Comparison of ENCODE assay signal across 11 cellular contexts in the genomic region with DNA sequence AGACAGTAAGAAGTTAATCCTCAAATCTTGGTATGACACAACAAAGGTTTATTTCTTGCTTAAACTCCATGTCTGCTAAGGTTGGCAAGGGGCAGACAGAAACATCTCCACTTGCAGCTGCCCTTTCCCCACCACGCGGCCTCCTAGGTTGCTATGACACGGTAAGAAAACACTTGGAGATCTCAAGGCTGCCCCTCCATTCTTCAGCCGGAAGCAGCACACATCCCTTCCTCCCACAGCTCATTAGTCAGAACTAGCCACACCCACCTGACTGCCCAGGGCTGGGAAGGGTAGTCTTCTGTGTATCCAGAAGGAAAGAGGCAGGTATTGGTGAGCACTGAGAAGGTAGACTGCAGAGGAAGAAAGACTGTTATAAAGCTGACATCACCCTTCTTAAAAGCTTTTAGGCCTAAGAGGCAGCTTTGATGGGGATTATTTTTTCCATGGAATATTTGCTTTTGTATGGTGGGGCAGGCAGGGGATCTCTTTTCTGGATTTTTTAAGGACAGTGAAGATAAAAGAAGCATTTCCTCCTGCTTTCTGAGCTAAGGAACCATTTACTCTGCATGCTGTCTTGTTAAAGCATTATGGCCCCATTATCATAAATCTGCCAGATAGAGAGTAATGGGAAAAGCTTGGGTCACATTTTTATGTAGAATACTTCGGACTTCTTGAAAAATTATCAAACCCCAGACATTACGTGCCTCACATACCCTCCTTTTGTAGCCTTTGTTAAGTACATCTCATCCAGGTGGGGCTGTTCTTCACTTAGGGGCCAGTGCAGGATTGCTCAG. TPM values are rescaled to one million over a fixed set of nuclear protein-coding genes. Genes with fewer than 3 reads are reported as not detected.
A peak's percentile ranks its signal among the peaks of the same experiment; 100 is the strongest.
DNase-seq lines count a peak whose midpoint lies in the region; ATAC-seq and TF ChIP-seq lines count a peak whose summit lies in the region.
"Had no signal": no experiment of that assay in that cellular context is flagged by ENCODE, and none has a peak within 500 bp of the region (broad histone marks: within the 10 kb centered on the region; RNA-seq: fewer than 3 reads in every experiment).

No MANE protein-coding gene starts in this region.

- no peak overlapping the region for H3K27ac ChIP-seq in epithelial cell of prostate
- H3K27ac ChIP-seq in neural progenitor cell: no peak overlapping the region

- no peaks in the 10 kb centered on the region for H3K4me1 ChIP-seq in neural progenitor cell

- POLR2A ChIA-PET in T-cell (lab: Charles Lee): no interaction called here

- H4K20me1 ChIP-seq in neural progenitor cell (ENCODE audit: low read depth): no peaks in the 10 kb centered on the region

- peak overlapping the region; percentile 75 for H3K27ac Mint-ChIP-seq in neural progenitor cell
- H3K27ac Mint-ChIP-seq in T-cell: no peak overlapping the region
- H3K27ac Mint-ChIP-seq in chondrocyte (ENCODE audit: unreplicated experiment): no peak overlapping the region
- H3K27ac Mint-ChIP-seq: activated naive CD4-positive, alpha-beta T cell treated with anti-CD3 and anti-CD28 coated beads for 36 hours had no signal

- H3K9me3 Mint-ChIP-seq in neural progenitor cell (peaks cover 14% of the 10 kb centered on the region), T-cell (peaks cover 0 to 7% (median 3%) of the 10 kb centered on the region in 3 donors), chondrocyte (ENCODE audit: low read depth) (peaks cover 8% of the 10 kb centered on the region)
- H3K9me3 Mint-ChIP-seq: activated naive CD4-positive, alpha-beta T cell treated with anti-CD3 and anti-CD28 coated beads for 36 hours had no signal

- CTCF ChIA-PET in T-cell (lab: Charles Lee): no interaction called here

- no peak overlapping the region for H3K4me3 ChIP-seq in neural progenitor cell

- ATAC-seq in T-cell (replicated peaks in 1 of 4): no peak
- ATAC-seq in HG03432 (IDR thresholded peaks at IDR 0.05; ENCODE audit: unreplicated experiment): no peak
- ATAC-seq: Right ventricle myocardium inferior had no signal

- TF ChIP-seq CTCF in neural progenitor cell (IDR thresholded peaks at IDR 0.05): no peak
- no peak for TF ChIP-seq CTCF in chondrocyte (IDR thresholded peaks at IDR 0.05)

- no peak overlapping the region for H3K9ac ChIP-seq in neural progenitor cell

- no peaks in the 10 kb centered on the region for H3K79me2 ChIP-seq in neural progenitor cell (ENCODE audit: low read depth)

- H3K36me3 Mint-ChIP-seq in neural progenitor cell: no peaks in the 10 kb centered on the region
- no peaks in the 10 kb centered on the region for H3K36me3 Mint-ChIP-seq in T-cell
- peaks cover 25% of the 10 kb centered on the region for H3K36me3 Mint-ChIP-seq in chondrocyte (ENCODE audit: low read depth)

- no peak overlapping the region for H3K4me3 Mint-ChIP-seq in neural progenitor cell
- no peak overlapping the region for H3K4me3 Mint-ChIP-seq in T-cell
- no peak overlapping the region for H3K4me3 Mint-ChIP-seq in chondrocyte (ENCODE audit: unreplicated experiment)
- H3K4me3 Mint-ChIP-seq: activated naive CD4-positive, alpha-beta T cell treated with anti-CD3 and anti-CD28 coated beads for 36 hours had no signal

- no peak overlapping the region for H3K4me2 ChIP-seq in neural progenitor cell

- H3K4me1 Mint-ChIP-seq in neural progenitor cell (peaks cover 16% of the 10 kb centered on the region), T-cell (no peaks in the 10 kb centered on the region), chondrocyte (ENCODE audit: low read depth) (peaks cover 4% of the 10 kb centered on the region)

- no peaks in the 10 kb centered on the region for H3K36me3 ChIP-seq in neural progenitor cell

- peak; percentile 8 for DNase-seq in H4 (ENCODE audit: low spot score)
- DNase-seq in NCI-H82 (lab: John Stamatoyannopoulos, UW): peak; percentile 57
- peak; percentile 8 for DNase-seq in epithelial cell of prostate (ENCODE audit: low read depth, low spot score)
- DNase-seq in neural progenitor cell (ENCODE audit: low spot score): peak; percentile 26
- no peak for DNase-seq in T-cell
- DNase-seq in COLO668 (lab: John Stamatoyannopoulos, UW; ENCODE audit: unreplicated experiment): no peak
- DNase-seq in chondrocyte (ENCODE audit: low spot score): no peak
- DNase-seq: activated naive CD4-positive, alpha-beta T cell treated with anti-CD3 and anti-CD28 coated beads for 36 hours; NCI-H2081 had no signal

- H3K27me3 ChIP-seq in neural progenitor cell: no peaks in the 10 kb centered on the region

- no peaks in the 10 kb centered on the region for H3K9me3 ChIP-seq in neural progenitor cell (ENCODE audit: low read depth)

- H3K27me3 Mint-ChIP-seq in neural progenitor cell (ENCODE audit: insufficient read depth, low read depth) (no peaks in the 10 kb centered on the region), T-cell (peaks cover 5 to 16% of the 10 kb centered on the region in 2 donors), chondrocyte (ENCODE audit: low read depth) (no peaks in the 10 kb centered on the region)

- H2AFZ ChIP-seq in neural progenitor cell (replicated peaks): peak overlapping the region; percentile 69

- H3F3A ChIP-seq in neural progenitor cell (ENCODE audit: low read depth): no peaks in the 10 kb centered on the region

RNA-seq across cellular contexts. Expression of a gene that starts 41.6 kb away (rescaled TPM):
- total RNA-seq in H4 (2014; rRNA removed; shearing (Covaris generic)): not detected in 2 replicates
- total RNA-seq in neural progenitor cell (ENCODE audit: low replicate concordance): 0.59 and 0.75 TPM in 2 replicates
- not detected for total RNA-seq in T-cell
- total RNA-seq in chondrocyte: 17.6 to 47.0 TPM (median 19.5 TPM) in 3 replicates
- total RNA-seq: activated naive CD4-positive, alpha-beta T cell treated with anti-CD3 and anti-CD28 coated beads for 36 hours; Right ventricle myocardium inferior had no signal

Comparison
In these comparisons a context has a peak if more than half of its experiments do, and no peak if none do; other contexts are left out.
1. DNase-seq: peak in H4 (single experiment), NCI-H82 (single experiment), epithelial cell of prostate (single experiment) and neural progenitor cell (single experiment); none in T-cell (0 of 34), COLO668 (single experiment) and chondrocyte (single experiment).
2. RNA of a gene that starts 41.6 kb away (total RNA-seq): 17.6 to 47.0 TPM in chondrocyte; 0.59 to 0.75 TPM in neural progenitor cell, not detected in H4 and not detected in T-cell; every median in the first group is over 10 times any median in the second.